Comparison of ENCODE assay signal across 2 cellular contexts in the genomic region with DNA sequence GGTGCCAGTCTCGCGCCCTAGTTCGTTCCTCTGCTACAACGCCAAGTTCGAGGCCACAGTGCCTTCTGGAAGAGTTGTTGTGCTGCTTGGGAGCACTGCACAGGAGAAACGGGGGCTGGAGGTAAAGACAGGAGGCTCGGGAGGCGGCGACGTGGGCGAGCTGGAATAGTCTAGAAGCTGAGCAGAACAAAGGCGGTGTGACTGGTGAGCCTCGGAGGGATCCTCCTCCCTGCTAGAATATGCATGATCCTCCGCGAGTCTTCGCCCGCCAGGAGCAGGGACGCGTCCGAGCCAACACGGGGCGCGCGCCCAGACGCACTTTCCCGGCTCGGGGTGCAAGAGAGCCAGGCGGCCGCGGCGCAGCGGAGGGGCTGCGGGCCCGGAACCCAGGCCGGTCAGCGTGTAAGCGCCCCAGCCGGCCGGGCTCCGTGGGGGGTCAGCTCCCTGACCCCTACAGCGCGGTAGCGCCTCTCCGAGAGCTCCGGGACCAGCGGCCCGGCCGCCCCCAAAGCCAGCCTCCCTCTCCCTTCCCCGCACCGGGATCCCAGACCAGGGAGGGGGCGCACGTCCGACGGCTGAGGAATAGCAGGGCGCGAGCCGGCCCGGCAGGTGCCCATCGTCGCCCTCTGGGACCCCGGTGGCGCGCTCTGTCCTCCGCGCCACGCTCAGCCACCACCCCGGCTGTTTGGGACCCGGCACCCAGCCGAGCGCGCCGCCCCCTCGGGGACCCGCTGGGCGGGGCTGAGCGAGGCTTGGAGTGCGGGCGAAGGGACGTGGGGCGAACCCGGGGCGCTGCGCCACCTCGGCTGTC.
TF ChIP-seq lines count a peak whose summit lies in the region.

No MANE protein-coding gene starts in this region.

TF ChIP-seq in IMR-90, 13 proteins besides CTCF, POLR2A, EP300 and RAD21:
- TF ChIP-seq MAFK (IDR thresholded peaks at IDR 0.05; ENCODE audit: low read depth, low read length) (no peak), CEBPB (IDR thresholded peaks at IDR 0.05; ENCODE audit: low read depth, low read length) (no peak)

TF ChIP-seq in HepG2, 621 proteins besides CTCF, POLR2A, EP300 and RAD21:
- TF ChIP-seq ZNF33B (CRISPR knock-in tag; IDR thresholded peaks at IDR 0.05): no peak
- TF ChIP-seq NCOA5 (CRISPR knock-in tag; IDR thresholded peaks at IDR 0.05): no peak
- TF ChIP-seq, protein P1, sequence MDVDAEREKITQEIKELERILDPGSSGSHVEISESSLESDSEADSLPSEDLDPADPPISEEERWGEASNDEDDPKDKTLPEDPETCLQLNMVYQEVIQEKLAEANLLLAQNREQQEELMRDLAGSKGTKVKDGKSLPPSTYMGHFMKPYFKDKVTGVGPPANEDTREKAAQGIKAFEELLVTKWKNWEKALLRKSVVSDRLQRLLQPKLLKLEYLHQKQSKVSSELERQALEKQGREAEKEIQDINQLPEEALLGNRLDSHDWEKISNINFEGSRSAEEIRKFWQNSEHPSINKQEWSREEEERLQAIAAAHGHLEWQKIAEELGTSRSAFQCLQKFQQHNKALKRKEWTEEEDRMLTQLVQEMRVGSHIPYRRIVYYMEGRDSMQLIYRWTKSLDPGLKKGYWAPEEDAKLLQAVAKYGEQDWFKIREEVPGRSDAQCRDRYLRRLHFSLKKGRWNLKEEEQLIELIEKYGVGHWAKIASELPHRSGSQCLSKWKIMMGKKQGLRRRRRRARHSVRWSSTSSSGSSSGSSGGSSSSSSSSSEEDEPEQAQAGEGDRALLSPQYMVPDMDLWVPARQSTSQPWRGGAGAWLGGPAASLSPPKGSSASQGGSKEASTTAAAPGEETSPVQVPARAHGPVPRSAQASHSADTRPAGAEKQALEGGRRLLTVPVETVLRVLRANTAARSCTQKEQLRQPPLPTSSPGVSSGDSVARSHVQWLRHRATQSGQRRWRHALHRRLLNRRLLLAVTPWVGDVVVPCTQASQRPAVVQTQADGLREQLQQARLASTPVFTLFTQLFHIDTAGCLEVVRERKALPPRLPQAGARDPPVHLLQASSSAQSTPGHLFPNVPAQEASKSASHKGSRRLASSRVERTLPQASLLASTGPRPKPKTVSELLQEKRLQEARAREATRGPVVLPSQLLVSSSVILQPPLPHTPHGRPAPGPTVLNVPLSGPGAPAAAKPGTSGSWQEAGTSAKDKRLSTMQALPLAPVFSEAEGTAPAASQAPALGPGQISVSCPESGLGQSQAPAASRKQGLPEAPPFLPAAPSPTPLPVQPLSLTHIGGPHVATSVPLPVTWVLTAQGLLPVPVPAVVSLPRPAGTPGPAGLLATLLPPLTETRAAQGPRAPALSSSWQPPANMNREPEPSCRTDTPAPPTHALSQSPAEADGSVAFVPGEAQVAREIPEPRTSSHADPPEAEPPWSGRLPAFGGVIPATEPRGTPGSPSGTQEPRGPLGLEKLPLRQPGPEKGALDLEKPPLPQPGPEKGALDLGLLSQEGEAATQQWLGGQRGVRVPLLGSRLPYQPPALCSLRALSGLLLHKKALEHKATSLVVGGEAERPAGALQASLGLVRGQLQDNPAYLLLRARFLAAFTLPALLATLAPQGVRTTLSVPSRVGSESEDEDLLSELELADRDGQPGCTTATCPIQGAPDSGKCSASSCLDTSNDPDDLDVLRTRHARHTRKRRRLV (CRISPR knock-in tag; IDR thresholded peaks at IDR 0.05): no peak
- no peak for TF ChIP-seq ZNF615 (CRISPR knock-in tag; IDR thresholded peaks at IDR 0.05; ENCODE audit: borderline replicate concordance)
- TF ChIP-seq, protein P2, sequence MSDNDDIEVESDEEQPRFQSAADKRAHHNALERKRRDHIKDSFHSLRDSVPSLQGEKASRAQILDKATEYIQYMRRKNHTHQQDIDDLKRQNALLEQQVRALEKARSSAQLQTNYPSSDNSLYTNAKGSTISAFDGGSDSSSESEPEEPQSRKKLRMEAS (IDR thresholded peaks at IDR 0.05): no peak
- no peak for TF ChIP-seq TBP (CRISPR knock-in tag; IDR thresholded peaks at IDR 0.05)
- TF ChIP-seq, protein P3, sequence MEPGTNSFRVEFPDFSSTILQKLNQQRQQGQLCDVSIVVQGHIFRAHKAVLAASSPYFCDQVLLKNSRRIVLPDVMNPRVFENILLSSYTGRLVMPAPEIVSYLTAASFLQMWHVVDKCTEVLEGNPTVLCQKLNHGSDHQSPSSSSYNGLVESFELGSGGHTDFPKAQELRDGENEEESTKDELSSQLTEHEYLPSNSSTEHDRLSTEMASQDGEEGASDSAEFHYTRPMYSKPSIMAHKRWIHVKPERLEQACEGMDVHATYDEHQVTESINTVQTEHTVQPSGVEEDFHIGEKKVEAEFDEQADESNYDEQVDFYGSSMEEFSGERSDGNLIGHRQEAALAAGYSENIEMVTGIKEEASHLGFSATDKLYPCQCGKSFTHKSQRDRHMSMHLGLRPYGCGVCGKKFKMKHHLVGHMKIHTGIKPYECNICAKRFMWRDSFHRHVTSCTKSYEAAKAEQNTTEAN (CRISPR knock-in tag; conservative IDR thresholded peaks at IDR 0.05): no peak
- TF ChIP-seq, protein P4, sequence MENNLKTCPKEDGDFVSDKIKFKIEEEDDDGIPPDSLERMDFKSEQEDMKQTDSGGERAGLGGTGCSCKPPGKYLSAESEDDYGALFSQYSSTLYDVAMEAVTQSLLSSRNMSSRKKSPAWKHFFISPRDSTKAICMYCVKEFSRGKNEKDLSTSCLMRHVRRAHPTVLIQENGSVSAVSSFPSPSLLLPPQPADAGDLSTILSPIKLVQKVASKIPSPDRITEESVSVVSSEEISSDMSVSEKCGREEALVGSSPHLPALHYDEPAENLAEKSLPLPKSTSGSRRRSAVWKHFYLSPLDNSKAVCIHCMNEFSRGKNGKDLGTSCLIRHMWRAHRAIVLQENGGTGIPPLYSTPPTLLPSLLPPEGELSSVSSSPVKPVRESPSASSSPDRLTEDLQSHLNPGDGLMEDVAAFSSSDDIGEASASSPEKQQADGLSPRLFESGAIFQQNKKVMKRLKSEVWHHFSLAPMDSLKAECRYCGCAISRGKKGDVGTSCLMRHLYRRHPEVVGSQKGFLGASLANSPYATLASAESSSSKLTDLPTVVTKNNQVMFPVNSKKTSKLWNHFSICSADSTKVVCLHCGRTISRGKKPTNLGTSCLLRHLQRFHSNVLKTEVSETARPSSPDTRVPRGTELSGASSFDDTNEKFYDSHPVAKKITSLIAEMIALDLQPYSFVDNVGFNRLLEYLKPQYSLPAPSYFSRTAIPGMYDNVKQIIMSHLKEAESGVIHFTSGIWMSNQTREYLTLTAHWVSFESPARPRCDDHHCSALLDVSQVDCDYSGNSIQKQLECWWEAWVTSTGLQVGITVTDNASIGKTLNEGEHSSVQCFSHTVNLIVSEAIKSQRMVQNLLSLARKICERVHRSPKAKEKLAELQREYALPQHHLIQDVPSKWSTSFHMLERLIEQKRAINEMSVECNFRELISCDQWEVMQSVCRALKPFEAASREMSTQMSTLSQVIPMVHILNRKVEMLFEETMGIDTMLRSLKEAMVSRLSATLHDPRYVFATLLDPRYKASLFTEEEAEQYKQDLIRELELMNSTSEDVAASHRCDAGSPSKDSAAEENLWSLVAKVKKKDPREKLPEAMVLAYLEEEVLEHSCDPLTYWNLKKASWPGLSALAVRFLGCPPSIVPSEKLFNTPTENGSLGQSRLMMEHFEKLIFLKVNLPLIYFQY (CRISPR knock-in tag; IDR thresholded peaks at IDR 0.05; ENCODE audit: borderline replicate concordance): no peak
- TF ChIP-seq, protein P5, sequence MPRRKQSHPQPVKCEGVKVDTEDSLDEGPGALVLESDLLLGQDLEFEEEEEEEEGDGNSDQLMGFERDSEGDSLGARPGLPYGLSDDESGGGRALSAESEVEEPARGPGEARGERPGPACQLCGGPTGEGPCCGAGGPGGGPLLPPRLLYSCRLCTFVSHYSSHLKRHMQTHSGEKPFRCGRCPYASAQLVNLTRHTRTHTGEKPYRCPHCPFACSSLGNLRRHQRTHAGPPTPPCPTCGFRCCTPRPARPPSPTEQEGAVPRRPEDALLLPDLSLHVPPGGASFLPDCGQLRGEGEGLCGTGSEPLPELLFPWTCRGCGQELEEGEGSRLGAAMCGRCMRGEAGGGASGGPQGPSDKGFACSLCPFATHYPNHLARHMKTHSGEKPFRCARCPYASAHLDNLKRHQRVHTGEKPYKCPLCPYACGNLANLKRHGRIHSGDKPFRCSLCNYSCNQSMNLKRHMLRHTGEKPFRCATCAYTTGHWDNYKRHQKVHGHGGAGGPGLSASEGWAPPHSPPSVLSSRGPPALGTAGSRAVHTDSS (CRISPR knock-in tag; conservative IDR thresholded peaks at IDR 0.05): no peak
- no peak for TF ChIP-seq ZNF317 (CRISPR knock-in tag; IDR thresholded peaks at IDR 0.05)
- no peak for TF ChIP-seq ZKSCAN5 (CRISPR knock-in tag; IDR thresholded peaks at IDR 0.05)
- TF ChIP-seq, protein P6, sequence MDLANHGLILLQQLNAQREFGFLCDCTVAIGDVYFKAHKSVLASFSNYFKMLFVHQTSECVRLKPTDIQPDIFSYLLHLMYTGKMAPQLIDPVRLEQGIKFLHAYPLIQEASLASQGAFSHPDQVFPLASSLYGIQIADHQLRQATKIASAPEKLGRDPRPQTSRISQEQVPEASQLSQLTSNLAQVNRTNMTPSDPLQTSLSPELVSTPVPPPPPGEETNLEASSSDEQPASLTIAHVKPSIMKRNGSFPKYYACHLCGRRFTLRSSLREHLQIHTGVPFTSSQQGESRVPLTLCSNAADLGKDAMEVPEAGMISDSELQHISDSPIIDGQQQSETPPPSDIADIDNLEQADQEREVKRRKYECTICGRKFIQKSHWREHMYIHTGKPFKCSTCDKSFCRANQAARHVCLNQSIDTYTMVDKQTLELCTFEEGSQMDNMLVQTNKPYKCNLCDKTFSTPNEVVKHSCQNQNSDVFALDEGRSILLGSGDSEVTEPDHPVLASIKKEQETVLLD (CRISPR knock-in tag; IDR thresholded peaks at IDR 0.05; ENCODE audit: low read depth): no peak
- no peak for TF ChIP-seq HHEX (CRISPR knock-in tag; IDR thresholded peaks at IDR 0.05)
- no peak for TF ChIP-seq ZNF577 (CRISPR knock-in tag; IDR thresholded peaks at IDR 0.05; ENCODE audit: borderline replicate concordance, low read depth)
- TF ChIP-seq, protein P7, sequence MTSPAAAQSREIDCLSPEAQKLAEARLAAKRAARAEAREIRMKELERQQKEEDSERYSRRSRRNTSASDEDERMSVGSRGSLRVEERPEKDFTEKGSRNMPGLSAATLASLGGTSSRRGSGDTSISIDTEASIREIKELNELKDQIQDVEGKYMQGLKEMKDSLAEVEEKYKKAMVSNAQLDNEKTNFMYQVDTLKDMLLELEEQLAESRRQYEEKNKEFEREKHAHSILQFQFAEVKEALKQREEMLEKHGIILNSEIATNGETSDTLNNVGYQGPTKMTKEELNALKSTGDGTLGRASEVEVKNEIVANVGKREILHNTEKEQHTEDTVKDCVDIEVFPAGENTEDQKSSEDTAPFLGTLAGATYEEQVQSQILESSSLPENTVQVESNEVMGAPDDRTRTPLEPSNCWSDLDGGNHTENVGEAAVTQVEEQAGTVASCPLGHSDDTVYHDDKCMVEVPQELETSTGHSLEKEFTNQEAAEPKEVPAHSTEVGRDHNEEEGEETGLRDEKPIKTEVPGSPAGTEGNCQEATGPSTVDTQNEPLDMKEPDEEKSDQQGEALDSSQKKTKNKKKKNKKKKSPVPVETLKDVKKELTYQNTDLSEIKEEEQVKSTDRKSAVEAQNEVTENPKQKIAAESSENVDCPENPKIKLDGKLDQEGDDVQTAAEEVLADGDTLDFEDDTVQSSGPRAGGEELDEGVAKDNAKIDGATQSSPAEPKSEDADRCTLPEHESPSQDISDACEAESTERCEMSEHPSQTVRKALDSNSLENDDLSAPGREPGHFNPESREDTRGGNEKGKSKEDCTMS (CRISPR knock-in tag; conservative IDR thresholded peaks at IDR 0.05): no peak
- TF ChIP-seq YEATS2 (CRISPR knock-in tag; IDR thresholded peaks at IDR 0.05; ENCODE audit: borderline replicate concordance): no peak
- no peak for TF ChIP-seq ZNF235 (CRISPR knock-in tag; IDR thresholded peaks at IDR 0.05; ENCODE audit: borderline replicate concordance)
- TF ChIP-seq MAFG (CRISPR knock-in tag; IDR thresholded peaks at IDR 0.05): no peak
- no peak for TF ChIP-seq CHD2 (IDR thresholded peaks at IDR 0.05; ENCODE audit: low read depth, low read length)
- TF ChIP-seq, protein P8, sequence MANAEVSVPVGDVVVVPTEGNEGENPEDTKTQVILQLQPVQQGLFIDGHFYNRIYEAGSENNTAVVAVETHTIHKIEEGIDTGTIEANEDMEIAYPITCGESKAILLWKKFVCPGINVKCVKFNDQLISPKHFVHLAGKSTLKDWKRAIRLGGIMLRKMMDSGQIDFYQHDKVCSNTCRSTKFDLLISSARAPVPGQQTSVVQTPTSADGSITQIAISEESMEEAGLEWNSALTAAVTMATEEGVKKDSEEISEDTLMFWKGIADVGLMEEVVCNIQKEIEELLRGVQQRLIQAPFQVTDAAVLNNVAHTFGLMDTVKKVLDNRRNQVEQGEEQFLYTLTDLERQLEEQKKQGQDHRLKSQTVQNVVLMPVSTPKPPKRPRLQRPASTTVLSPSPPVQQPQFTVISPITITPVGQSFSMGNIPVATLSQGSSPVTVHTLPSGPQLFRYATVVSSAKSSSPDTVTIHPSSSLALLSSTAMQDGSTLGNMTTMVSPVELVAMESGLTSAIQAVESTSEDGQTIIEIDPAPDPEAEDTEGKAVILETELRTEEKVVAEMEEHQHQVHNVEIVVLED (CRISPR knock-in tag; IDR thresholded peaks at IDR 0.05; ENCODE audit: borderline replicate concordance): no peak
